ENCODE assay signal across 15 cellular contexts in the genomic region with DNA sequence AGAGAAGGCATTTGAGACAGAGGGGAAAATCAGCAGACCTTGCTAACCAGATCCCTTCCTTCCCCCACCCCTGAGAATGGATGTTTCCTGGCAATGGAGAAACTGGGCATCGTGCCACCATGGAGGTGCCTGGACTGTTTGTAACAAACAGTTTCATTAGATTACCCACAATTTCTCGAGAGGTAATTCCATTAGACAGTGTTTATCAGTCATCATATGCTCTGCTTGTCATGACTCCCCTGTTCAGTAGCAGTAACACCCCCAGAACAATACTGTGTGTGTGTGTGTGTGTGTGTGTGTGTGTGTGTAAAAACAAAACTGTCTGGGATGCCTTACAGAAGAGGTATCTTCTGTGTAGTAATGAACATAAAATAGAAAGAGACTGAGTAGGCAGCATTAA.
DNase-seq lines count a peak whose midpoint lies in the region; ATAC-seq and TF ChIP-seq lines count a peak whose summit lies in the region.
"Had no signal": no experiment of that assay in that cellular context is flagged by ENCODE, and none has a peak within 500 bp of the region (broad histone marks: within the 10 kb centered on the region; RNA-seq: fewer than 3 reads in every experiment).

No MANE protein-coding gene starts in this region.

- H3K18ac ChIP-seq in mesenchymal stem cell (ENCODE audit: low read depth in 1 of 2, low read length in 2 of 2) = no peak overlapping the region

- no peak for TF ChIP-seq POLR2A in sigmoid colon (IDR thresholded peaks at IDR 0.05)
- TF ChIP-seq POLR2A in erythroblast (IDR thresholded peaks at IDR 0.05; ENCODE audit: low read length) = no peak

- H3K14ac ChIP-seq in mesenchymal stem cell (ENCODE audit: low read length in 2 of 2) = no peak overlapping the region

- no peak for TF ChIP-seq EP300 in sigmoid colon (IDR thresholded peaks at IDR 0.05)

- no peaks in the 10 kb centered on the region for H3K79me1 ChIP-seq in mesenchymal stem cell (replicated peaks; ENCODE audit: low read length, poor library complexity, severe bottlenecking)

- no peak overlapping the region for H2BK12ac ChIP-seq in mesenchymal stem cell (ENCODE audit: low read length in 2 of 2)

- H4K8ac ChIP-seq in mesenchymal stem cell (ENCODE audit: low read length) = no peak overlapping the region

- H3K9ac ChIP-seq in mesenchymal stem cell (ENCODE audit: low read length) = no peak overlapping the region

- H3K36me3 Mint-ChIP-seq in activated naive CD8-positive, alpha-beta T cell treated with anti-CD3 and anti-CD28 coated beads for 36 hours = no peaks in the 10 kb centered on the region
- no peaks in the 10 kb centered on the region for H3K36me3 Mint-ChIP-seq in effector memory CD8-positive, alpha-beta T cell (ENCODE audit: insufficient read depth)

- H3K36me3 ChIP-seq in sigmoid colon (no peaks in the 10 kb centered on the region), mesenchymal stem cell (ENCODE audit: control insufficient read depth in 1 of 2, insufficient read depth in 2 of 2, low read depth in 1 of 2, low read length in 2 of 2) (no peaks in the 10 kb centered on the region)
- H3K36me3 ChIP-seq: right lobe of liver, SJSA1 had no signal

- ATAC-seq in effector memory CD8-positive, alpha-beta T cell (replicated peaks) = no peak

- H3K4me1 ChIP-seq in sigmoid colon = peaks cover 0 to 27% (median 16%) of the 10 kb centered on the region in 4 donors
- no peaks in the 10 kb centered on the region for H3K4me1 ChIP-seq in mesenchymal stem cell (ENCODE audit: control insufficient read depth, insufficient read depth, low read depth, low read length)
- H3K4me1 ChIP-seq: Caco-2, right lobe of liver, SJSA1 had no signal

- intact Hi-C loops in sigmoid colon (cut with DNase I) = no loop called here

- H4K91ac ChIP-seq in mesenchymal stem cell (ENCODE audit: low read length) = no peak overlapping the region

- DNase-seq in NCI-H1105 (lab: John Stamatoyannopoulos, UW) (peak; percentile 64), NCI-H774 (lab: John Stamatoyannopoulos, UW) (peak; percentile 6), glomerular visceral epithelial cell (ENCODE audit: extremely low spot score) (peak; percentile 2), sigmoid colon (peak; percentile 76), erythroblast (lab: John Stamatoyannopoulos, UW) (no peak), mesenchymal stem cell (no peak)
- no peak for DNase-seq in activated naive CD8-positive, alpha-beta T cell treated with anti-CD3 and anti-CD28 coated beads for 36 hours
- DNase-seq in effector memory CD8-positive, alpha-beta T cell = no peak
- DNase-seq: activated CD4-positive, CD25-positive, alpha-beta regulatory T cell; activated T-cell treated with anti-CD3 and anti-CD28 coated beads, Interleukin-2, amount 50 U/mL, for 1 hour; Caco-2; IMR-90; NCI-H524 had no signal

- no peak overlapping the region for H3K23ac ChIP-seq in mesenchymal stem cell (ENCODE audit: low read length in 2 of 2)

- H2AFZ ChIP-seq in mesenchymal stem cell (ENCODE audit: low read depth, low read length) = no peak overlapping the region

- no peak overlapping the region for H3K4me2 ChIP-seq in mesenchymal stem cell (ENCODE audit: low read length, poor library complexity, severe bottlenecking)

- WGBS in sigmoid colon, 2 donors = 42 to 46% methylated on average over 2 of the region's 2 CpGs
- 86% methylated on average over 1 of the region's 2 CpGs for WGBS in mesenchymal stem cell

- H3K27me3 Mint-ChIP-seq in activated naive CD8-positive, alpha-beta T cell treated with anti-CD3 and anti-CD28 coated beads for 36 hours = no peaks in the 10 kb centered on the region
- H3K27me3 Mint-ChIP-seq in effector memory CD8-positive, alpha-beta T cell = no peaks in the 10 kb centered on the region

- no peaks in the 10 kb centered on the region for H3K9me3 ChIP-seq in sigmoid colon
- H3K9me3 ChIP-seq in mesenchymal stem cell (ENCODE audit: control insufficient read depth, low read length) = no peaks in the 10 kb centered on the region
- H3K9me3 ChIP-seq: Caco-2, right lobe of liver, SJSA1 had no signal

- H3K4me3 ChIP-seq in sigmoid colon (no peak overlapping the region), mesenchymal stem cell (ENCODE audit: insufficient read depth in 1 of 2, low read depth in 1 of 2, low read length in 2 of 2) (no peak overlapping the region)
- H3K4me3 ChIP-seq: right lobe of liver, SJSA1 had no signal

- no peak overlapping the region for H2AK5ac ChIP-seq in mesenchymal stem cell (ENCODE audit: low read length, severe bottlenecking)

- H3K27me3 ChIP-seq in sigmoid colon (no peaks in the 10 kb centered on the region), mesenchymal stem cell (ENCODE audit: control insufficient read depth in 1 of 2, insufficient read depth in 1 of 2, low read length in 2 of 2) (no peaks in the 10 kb centered on the region)
- H3K27me3 ChIP-seq: right lobe of liver, SJSA1 had no signal

- H2BK15ac ChIP-seq in mesenchymal stem cell (ENCODE audit: low read depth, poor library complexity, severe bottlenecking) = no peak overlapping the region

- no peak overlapping the region for H3K4me3 Mint-ChIP-seq in activated naive CD8-positive, alpha-beta T cell treated with anti-CD3 and anti-CD28 coated beads for 36 hours
- no peak overlapping the region for H3K4me3 Mint-ChIP-seq in effector memory CD8-positive, alpha-beta T cell

- no peak overlapping the region for H2BK120ac ChIP-seq in mesenchymal stem cell (ENCODE audit: low read depth, low read length)

- no peak overlapping the region for H3K27ac Mint-ChIP-seq in activated naive CD8-positive, alpha-beta T cell treated with anti-CD3 and anti-CD28 coated beads for 36 hours
- no peak overlapping the region for H3K27ac Mint-ChIP-seq in effector memory CD8-positive, alpha-beta T cell

- no peak overlapping the region for H3K4ac ChIP-seq in mesenchymal stem cell (ENCODE audit: low read depth in 1 of 2, low read length in 2 of 2)

- TF ChIP-seq CTCF in sigmoid colon (IDR thresholded peaks at IDR 0.05) = no peak

- H3K4me1 Mint-ChIP-seq in activated naive CD8-positive, alpha-beta T cell treated with anti-CD3 and anti-CD28 coated beads for 36 hours = no peaks in the 10 kb centered on the region
- no peaks in the 10 kb centered on the region for H3K4me1 Mint-ChIP-seq in effector memory CD8-positive, alpha-beta T cell (ENCODE audit: low read depth in 2 of 2)

- H2BK5ac ChIP-seq in mesenchymal stem cell (ENCODE audit: low read depth, low read length, poor library complexity, severe bottlenecking) = no peak overlapping the region

- H3K27ac ChIP-seq in sigmoid colon = peak overlapping the region in 2 of 4 donors; percentile 60 to 65
- no peak overlapping the region for H3K27ac ChIP-seq in mesenchymal stem cell (ENCODE audit: low read length, poor library complexity, severe bottlenecking)
- H3K27ac ChIP-seq: right lobe of liver, SJSA1 had no signal

- H3K9me3 Mint-ChIP-seq in activated naive CD8-positive, alpha-beta T cell treated with anti-CD3 and anti-CD28 coated beads for 36 hours = no peaks in the 10 kb centered on the region
- H3K9me3 Mint-ChIP-seq in effector memory CD8-positive, alpha-beta T cell = peaks cover 0 to 4% of the 10 kb centered on the region in 2 donors

Comparison
In these comparisons a context has a peak if more than half of its experiments do, and no peak if none do; other contexts are left out.
1. DNase-seq: peak in NCI-H1105 (single experiment), NCI-H774 (single experiment), glomerular visceral epithelial cell (single experiment) and sigmoid colon (single experiment); none in erythroblast (0 of 2), activated naive CD8-positive, alpha-beta T cell treated with anti-CD3 and anti-CD28 coated beads for 36 hours (single experiment), effector memory CD8-positive, alpha-beta T cell (0 of 3) and mesenchymal stem cell (single experiment).